ENCODE assay signal across 13 cellular contexts in the genomic region with DNA sequence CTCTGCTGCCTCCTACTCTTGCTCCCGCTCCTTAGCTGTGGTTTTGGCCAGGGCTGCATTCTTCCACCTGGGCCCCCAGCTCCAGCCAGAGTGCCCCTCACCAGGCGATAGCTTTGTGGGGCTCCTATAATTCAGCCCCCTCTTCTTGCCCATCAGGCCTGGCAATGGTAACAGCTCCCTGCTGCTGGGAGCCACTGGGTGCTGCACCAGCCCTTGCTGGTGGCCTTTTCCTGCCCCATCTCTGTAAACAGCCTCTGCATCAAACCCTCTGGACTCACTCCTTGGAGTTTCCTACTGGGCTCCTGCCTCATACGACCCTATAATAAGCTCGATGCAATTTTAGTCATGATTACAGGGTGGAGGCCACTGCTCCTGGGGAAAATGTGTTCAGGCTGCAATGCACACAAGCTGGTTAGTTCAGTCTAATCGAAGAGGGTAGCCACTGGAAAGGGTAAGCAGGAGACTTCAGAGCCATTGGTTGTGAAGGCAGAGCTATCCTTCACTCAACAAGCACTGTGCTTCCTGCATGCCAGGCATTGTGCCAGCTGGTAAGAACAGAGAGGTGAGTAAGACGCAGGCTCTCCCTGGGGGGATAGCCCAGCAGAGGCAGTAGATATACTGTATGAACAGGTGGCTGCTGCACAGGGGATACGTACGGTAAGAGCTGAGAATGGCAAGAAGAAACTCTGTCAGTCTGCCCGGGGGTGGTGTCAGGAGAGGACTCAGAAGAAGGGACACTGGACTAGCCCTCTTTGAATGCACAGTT. TPM values are rescaled to one million over a fixed set of nuclear protein-coding genes. Genes with fewer than 3 reads are reported as not detected.
DNase-seq lines count a peak whose midpoint lies in the region; ATAC-seq and TF ChIP-seq lines count a peak whose summit lies in the region.
"Had no signal": no experiment of that assay in that cellular context is flagged by ENCODE, and none has a peak within 500 bp of the region (broad histone marks: within the 10 kb centered on the region; RNA-seq: fewer than 3 reads in every experiment).

No MANE protein-coding gene starts in this region.

- peaks cover 0 to 7% (median 0%) of the 10 kb centered on the region in 7 donors for H3K9me3 Mint-ChIP-seq in CD14-positive monocyte
- no peaks in the 10 kb centered on the region for H3K9me3 Mint-ChIP-seq in activated CD4-positive, alpha-beta memory T cell treated with anti-CD3 and anti-CD28 coated beads, Interleukin-2, amount 10 ng/mL, durations not matched to agents 7 days and 5 days

- intact Hi-C loops in CD14-positive monocyte (cut with micrococcal nuclease) = no loop called here
- intact Hi-C loops in mucosa of descending colon (cut with DNase I, micrococcal nuclease) = no loop called here

- H3K36me3 Mint-ChIP-seq in CD14-positive monocyte = peaks cover 11 to 37% of the 10 kb centered on the region in 2 donors
- H3K36me3 Mint-ChIP-seq in activated CD4-positive, alpha-beta memory T cell treated with anti-CD3 and anti-CD28 coated beads, Interleukin-2, amount 10 ng/mL, durations not matched to agents 7 days and 5 days (ENCODE audit: low read depth) = no peaks in the 10 kb centered on the region
- H3K36me3 Mint-ChIP-seq: CD8-positive, alpha-beta T cell had no signal

- H3K27ac Mint-ChIP-seq in CD14-positive monocyte = peak overlapping the region in 5 of 7 donors; percentile 33 to 63 (median 44)
- H3K27ac Mint-ChIP-seq in activated CD4-positive, alpha-beta memory T cell treated with anti-CD3 and anti-CD28 coated beads, Interleukin-2, amount 10 ng/mL, durations not matched to agents 7 days and 5 days = no peak overlapping the region
- H3K27ac Mint-ChIP-seq: CD8-positive, alpha-beta T cell had no signal

- H3K4me3 ChIP-seq in choroid plexus epithelial cell (ENCODE audit: low read depth, low read length) = no peak overlapping the region
- H3K4me3 ChIP-seq in mucosa of descending colon = no peak overlapping the region
- H3K4me3 ChIP-seq: heart left ventricle had no signal

- DNase-seq in CD14-positive monocyte (ENCODE audit: low spot score) = no peak
- peak; percentile 90 for DNase-seq in NCI-H2171 (lab: John Stamatoyannopoulos, UW)
- DNase-seq in choroid plexus epithelial cell (ENCODE audit: low read depth) = peak; percentile 39
- no peak for DNase-seq in mucosa of descending colon
- DNase-seq in omental fat pad (ENCODE audit: low spot score) = no peak
- no peak for DNase-seq in NCI-H1105 (lab: John Stamatoyannopoulos, UW)
- DNase-seq in activated CD4-positive, alpha-beta memory T cell treated with anti-CD3 and anti-CD28 coated beads, Interleukin-2, amount 10 ng/mL, durations not matched to agents 7 days and 5 days = no peak
- DNase-seq: CD8-positive, alpha-beta T cell; heart left ventricle; naive B cell; NCI-H526 treated with DMSO at 0.1 percent for 48 hours had no signal

- no peaks in the 10 kb centered on the region for H3K36me3 ChIP-seq in mucosa of descending colon (ENCODE audit: low read depth)
- H3K36me3 ChIP-seq: heart left ventricle had no signal

- H3K4me3 Mint-ChIP-seq in CD14-positive monocyte = no peak overlapping the region
- H3K4me3 Mint-ChIP-seq in activated CD4-positive, alpha-beta memory T cell treated with anti-CD3 and anti-CD28 coated beads, Interleukin-2, amount 10 ng/mL, durations not matched to agents 7 days and 5 days = no peak overlapping the region
- H3K4me3 Mint-ChIP-seq: CD8-positive, alpha-beta T cell; IgD-negative memory B cell had no signal

- no peak for TF ChIP-seq CTCF in CD14-positive monocyte (IDR thresholded peaks at IDR 0.05)
- TF ChIP-seq CTCF in choroid plexus epithelial cell (conservative IDR thresholded peaks at IDR 0.05; ENCODE audit: low read depth, low read length) = no peak
- no peak for TF ChIP-seq CTCF in mucosa of descending colon (IDR thresholded peaks at IDR 0.05)
- no peak for TF ChIP-seq CTCF in omental fat pad (IDR thresholded peaks at IDR 0.05)

- peaks cover 23% of the 10 kb centered on the region for H3K4me1 ChIP-seq in mucosa of descending colon (ENCODE audit: low read depth)

- H3K27me3 Mint-ChIP-seq in CD14-positive monocyte (ENCODE audit: low read depth in 3 of 3) = peaks cover 3 to 14% (median 7%) of the 10 kb centered on the region in 3 donors
- peaks cover 8% of the 10 kb centered on the region for H3K27me3 Mint-ChIP-seq in activated CD4-positive, alpha-beta memory T cell treated with anti-CD3 and anti-CD28 coated beads, Interleukin-2, amount 10 ng/mL, durations not matched to agents 7 days and 5 days
- H3K27me3 Mint-ChIP-seq: naive B cell had no signal

- CTCF ChIA-PET in activated CD4-positive, alpha-beta memory T cell treated with anti-CD3 and anti-CD28 coated beads, Interleukin-2, amount 10 ng/mL, durations not matched to agents 7 days and 5 days (lab: Charles Lee) = no interaction called here

- no peaks in the 10 kb centered on the region for H3K9me3 ChIP-seq in mucosa of descending colon

- POLR2A ChIA-PET in activated CD4-positive, alpha-beta memory T cell treated with anti-CD3 and anti-CD28 coated beads, Interleukin-2, amount 10 ng/mL, durations not matched to agents 7 days and 5 days (lab: Charles Lee) = no interaction called here

- H3K4me1 Mint-ChIP-seq in CD14-positive monocyte = peaks cover 28% of the 10 kb centered on the region
- no peaks in the 10 kb centered on the region for H3K4me1 Mint-ChIP-seq in activated CD4-positive, alpha-beta memory T cell treated with anti-CD3 and anti-CD28 coated beads, Interleukin-2, amount 10 ng/mL, durations not matched to agents 7 days and 5 days

- ATAC-seq in mucosa of descending colon (peak; percentile 56), omental fat pad (ENCODE audit: low FRiP score) (no peak), HG03045 (IDR thresholded peaks at IDR 0.05; ENCODE audit: unreplicated experiment) (no peak)
- ATAC-seq: CD8-positive, alpha-beta T cell; heart left ventricle had no signal

RNA-seq across cellular contexts. Expression of a gene that starts 24.7 kb away (rescaled TPM):
- polyA plus RNA-seq in CD14-positive monocyte = 10 to 100 TPM; 23.2 to 33.7 TPM
- total RNA-seq in mucosa of descending colon = 100 to 1,000 TPM in 2 of 3 donors, 10 to 100 TPM in 1; 73.7 to 200 (median 132) TPM
- 10 to 100 TPM; 25.1 to 41.9 (median 32.9) TPM for total RNA-seq in omental fat pad
- total RNA-seq in activated CD4-positive, alpha-beta memory T cell treated with anti-CD3 and anti-CD28 coated beads, Interleukin-2, amount 10 ng/mL, durations not matched to agents 7 days and 5 days = under 1 TPM; 0.33 to 0.48 TPM

Comparison
In these comparisons a context has a peak if more than half of its experiments do, and no peak if none do; other contexts are left out.
1. DNase-seq: peak in NCI-H2171 (single experiment) and choroid plexus epithelial cell (single experiment); none in CD14-positive monocyte (single experiment), mucosa of descending colon (0 of 3), omental fat pad (single experiment), NCI-H1105 (single experiment) and activated CD4-positive, alpha-beta memory T cell treated with anti-CD3 and anti-CD28 coated beads, Interleukin-2, amount 10 ng/mL, durations not matched to agents 7 days and 5 days (single experiment).
2. RNA of a gene that starts 24.7 kb away (total RNA-seq): 73.7 to 200 TPM in mucosa of descending colon and 25.1 to 41.9 TPM in omental fat pad; 0.33 to 0.48 TPM in activated CD4-positive, alpha-beta memory T cell treated with anti-CD3 and anti-CD28 coated beads, Interleukin-2, amount 10 ng/mL, durations not matched to agents 7 days and 5 days; every median in the first group is over 10 times any median in the second.